Comparison of ENCODE assay signal across 1 cellular context in the genomic region with DNA sequence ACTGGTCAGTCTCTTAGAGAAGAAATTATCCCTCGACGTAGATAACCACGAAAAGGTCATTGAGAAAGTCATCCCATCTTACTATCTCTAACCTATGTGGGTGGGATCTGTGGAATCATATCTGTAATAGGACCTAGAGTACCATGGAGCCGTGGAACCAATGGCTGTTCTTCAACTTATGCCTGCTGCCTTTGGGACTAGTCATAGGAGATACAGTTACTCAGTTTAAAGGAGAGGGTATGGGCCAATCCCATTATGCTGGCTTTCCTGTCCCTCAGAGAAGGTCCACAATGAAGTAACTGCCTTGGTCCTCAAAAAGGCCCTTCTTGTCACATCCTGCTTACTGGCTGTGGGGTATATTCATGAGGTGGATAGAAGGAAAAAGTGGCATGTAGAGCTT.
TF ChIP-seq lines count a peak whose summit lies in the region.

No MANE protein-coding gene starts in this region.

TF ChIP-seq in SK-N-SH, 30 proteins besides CTCF, POLR2A, EP300 and RAD21 (continued from another document):
- TF ChIP-seq MXI1 (IDR thresholded peaks at IDR 0.05; ENCODE audit: low read depth, low read length) (no peak), MEF2A (IDR thresholded peaks at IDR 0.05; ENCODE audit: borderline replicate concordance, low read depth) (no peak), TEAD4 (IDR thresholded peaks at IDR 0.05; ENCODE audit: borderline replicate concordance, insufficient read depth) (no peak), NFIC (IDR thresholded peaks at IDR 0.05; ENCODE audit: borderline replicate concordance) (no peak), FOXJ3 (CRISPR knock-in tag; IDR thresholded peaks at IDR 0.05) (no peak), TCF12 (IDR thresholded peaks at IDR 0.05) (no peak)
- TF ChIP-seq, protein P1, sequence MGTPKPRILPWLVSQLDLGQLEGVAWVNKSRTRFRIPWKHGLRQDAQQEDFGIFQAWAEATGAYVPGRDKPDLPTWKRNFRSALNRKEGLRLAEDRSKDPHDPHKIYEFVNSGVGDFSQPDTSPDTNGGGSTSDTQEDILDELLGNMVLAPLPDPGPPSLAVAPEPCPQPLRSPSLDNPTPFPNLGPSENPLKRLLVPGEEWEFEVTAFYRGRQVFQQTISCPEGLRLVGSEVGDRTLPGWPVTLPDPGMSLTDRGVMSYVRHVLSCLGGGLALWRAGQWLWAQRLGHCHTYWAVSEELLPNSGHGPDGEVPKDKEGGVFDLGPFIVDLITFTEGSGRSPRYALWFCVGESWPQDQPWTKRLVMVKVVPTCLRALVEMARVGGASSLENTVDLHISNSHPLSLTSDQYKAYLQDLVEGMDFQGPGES (IDR thresholded peaks at IDR 0.05; ENCODE audit: low read depth, low read length): no peak
- TF ChIP-seq, protein P2, sequence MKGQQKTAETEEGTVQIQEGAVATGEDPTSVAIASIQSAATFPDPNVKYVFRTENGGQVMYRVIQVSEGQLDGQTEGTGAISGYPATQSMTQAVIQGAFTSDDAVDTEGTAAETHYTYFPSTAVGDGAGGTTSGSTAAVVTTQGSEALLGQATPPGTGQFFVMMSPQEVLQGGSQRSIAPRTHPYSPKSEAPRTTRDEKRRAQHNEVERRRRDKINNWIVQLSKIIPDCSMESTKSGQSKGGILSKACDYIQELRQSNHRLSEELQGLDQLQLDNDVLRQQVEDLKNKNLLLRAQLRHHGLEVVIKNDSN (IDR thresholded peaks at IDR 0.05; ENCODE audit: borderline replicate concordance, low read depth): no peak
- TF ChIP-seq, protein P3, sequence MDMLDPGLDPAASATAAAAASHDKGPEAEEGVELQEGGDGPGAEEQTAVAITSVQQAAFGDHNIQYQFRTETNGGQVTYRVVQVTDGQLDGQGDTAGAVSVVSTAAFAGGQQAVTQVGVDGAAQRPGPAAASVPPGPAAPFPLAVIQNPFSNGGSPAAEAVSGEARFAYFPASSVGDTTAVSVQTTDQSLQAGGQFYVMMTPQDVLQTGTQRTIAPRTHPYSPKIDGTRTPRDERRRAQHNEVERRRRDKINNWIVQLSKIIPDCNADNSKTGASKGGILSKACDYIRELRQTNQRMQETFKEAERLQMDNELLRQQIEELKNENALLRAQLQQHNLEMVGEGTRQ (IDR thresholded peaks at IDR 0.05; ENCODE audit: borderline replicate concordance, low read depth, low read length): no peak
